8 cellular contexts compared by ENCODE assay signal in genomic region chr21:32278518-32279376, GRCh38. TPM values are rescaled to one million over a fixed set of nuclear protein-coding genes. Genes with fewer than 3 reads are reported as not detected.
A peak's percentile ranks its signal among the peaks of the same experiment; 100 is the strongest.
DNase-seq lines count a peak whose midpoint lies in the region; ATAC-seq and TF ChIP-seq lines count a peak whose summit lies in the region.

A gene with protein sequence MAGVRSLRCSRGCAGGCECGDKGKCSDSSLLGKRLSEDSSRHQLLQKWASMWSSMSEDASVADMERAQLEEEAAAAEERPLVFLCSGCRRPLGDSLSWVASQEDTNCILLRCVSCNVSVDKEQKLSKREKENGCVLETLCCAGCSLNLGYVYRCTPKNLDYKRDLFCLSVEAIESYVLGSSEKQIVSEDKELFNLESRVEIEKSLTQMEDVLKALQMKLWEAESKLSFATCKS (minus strand): TSS chr21:32279049. CDS start chr21:32279014, 35 bp downstream.

- CTCF ChIA-PET in PC-3 (lab: Charles Lee), result no interaction called here

- no peaks in the 10 kb centered on the region for H4K20me1 ChIP-seq in PC-3 (ENCODE audit: low read length)

- BruUV-seq in PC-3 (replicated peaks; lab: Mats Ljungman, UMichigan), result no TSS peak

- TF ChIP-seq CTCF in PC-3 (conservative IDR thresholded peaks at IDR 0.05; ENCODE audit: low read depth, low read length) (no peak), epithelial cell of proximal tubule (conservative IDR thresholded peaks at IDR 0.05; ENCODE audit: low read depth, low read length) (no peak)

- no peaks in the 10 kb centered on the region for H3K27me3 ChIP-seq in PC-3 (ENCODE audit: low read length)
- no peaks in the 10 kb centered on the region for H3K27me3 ChIP-seq in mucosa of rectum (ENCODE audit: control insufficient read depth in 2 of 2, insufficient read depth in 2 of 2, low read length in 2 of 2)

- H2AFZ ChIP-seq in PC-3 (ENCODE audit: low read length), result peak within 1 kb of the TSS; percentile 95

- intact Hi-C loops in PC-3 (cut with micrococcal nuclease), result no loop called here

- TF ChIP-seq EP300 in Ishikawa (IDR thresholded peaks at IDR 0.05; ENCODE audit: borderline replicate concordance), result peak; percentile 36; the same call in 1 of the 2 replicates

- peak; percentile 87 for DNase-seq in DMS114 treated with DMSO at 0.1 percent for 48 hours (lab: John Stamatoyannopoulos, UW; ENCODE audit: unreplicated experiment)
- DNase-seq in PC-3, result peak; percentile 98
- DNase-seq in activated T-cell treated with anti-CD3 and anti-CD28 coated beads for 48 hours (ENCODE audit: low read depth), result peak; percentile 99
- peak; percentile 92 for DNase-seq in epithelial cell of proximal tubule (ENCODE audit: low read depth)
- peak; percentile 99 for DNase-seq in stimulated activated CD8-positive, alpha-beta memory T cell treated with anti-CD3 and anti-CD28 coated beads, Interleukin-4, amount 100 ng/mL, for 48 hours

- peaks cover 33% of the 10 kb centered on the region for H3K79me2 ChIP-seq in PC-3 (ENCODE audit: low read length)

- no peak for TF ChIP-seq RAD21 in Ishikawa (IDR thresholded peaks at IDR 0.05; ENCODE audit: low read depth)

- H3K9me2 ChIP-seq in PC-3 (replicated peaks; ENCODE audit: low read length), result no peaks in the 10 kb centered on the region

- ATAC-seq in GM21576 (IDR thresholded peaks at IDR 0.05; ENCODE audit: unreplicated experiment) (peak; percentile 92), PC-3 (peak; percentile 92)

- H3K9ac ChIP-seq in PC-3 (ENCODE audit: low read length), result peak within 1 kb of the TSS; percentile 86
- H3K9ac ChIP-seq in mucosa of rectum (ENCODE audit: low read depth in 1 of 2, low read length in 2 of 2), result peak within 1 kb of the TSS; percentile 80 to 85

- H3K4me3 ChIP-seq in PC-3 (ENCODE audit: low read length) (peak within 1 kb of the TSS; percentile 92), epithelial cell of proximal tubule (ENCODE audit: low read depth, low read length) (peak within 1 kb of the TSS; percentile 71), mucosa of rectum (ENCODE audit: low read length in 2 of 2) (peak within 1 kb of the TSS; percentile 96)

- no peaks in the 10 kb centered on the region for H3K9me3 ChIP-seq in PC-3 (ENCODE audit: low read length)
- H3K9me3 ChIP-seq in mucosa of rectum (ENCODE audit: control insufficient read depth in 2 of 2, low read length in 2 of 2), result no peaks in the 10 kb centered on the region

- no peaks in the 10 kb centered on the region; the same call in 1 of the 2 replicates for H3K36me3 ChIP-seq in PC-3 (ENCODE audit: low read depth, low read length)
- peaks cover 0 to 2% of the 10 kb centered on the region in 2 donors for H3K36me3 ChIP-seq in mucosa of rectum (ENCODE audit: control insufficient read depth in 2 of 2, insufficient read depth in 2 of 2, low read length in 2 of 2)

- H3K27ac ChIP-seq in PC-3 (ENCODE audit: low read length) (peak within 1 kb of the TSS; percentile 23), mucosa of rectum (ENCODE audit: low read depth in 2 of 2, low read length in 2 of 2) (peak within 1 kb of the TSS; percentile 39 to 61)

- H3K4me2 ChIP-seq in PC-3 (ENCODE audit: low read length), result peak within 1 kb of the TSS; percentile 85

- POLR2A ChIA-PET in PC-3 (lab: Charles Lee; ENCODE audit: unreplicated experiment), result interaction anchor here (0.6 to 0.7 kb wide), 2 partner anchors 1046 to 1655 kb away, joined by 17 to 22 read pairs; partner anchors contain the start of gene IFNAR1

- H3F3A ChIP-seq in PC-3 (ENCODE audit: low read length, unreplicated experiment), result no peaks in the 10 kb centered on the region

- H3K4me1 ChIP-seq in PC-3 (ENCODE audit: insufficient read depth, low read length) (peaks cover 14% of the 10 kb centered on the region), mucosa of rectum (ENCODE audit: control insufficient read depth in 2 of 2, insufficient read depth in 2 of 2, low read length in 2 of 2) (peaks cover 11 to 12% of the 10 kb centered on the region in 2 donors)

TF ChIP-seq in Ishikawa, 13 proteins besides CTCF, POLR2A, EP300 and RAD21:
- TF ChIP-seq TEAD4 (IDR thresholded peaks at IDR 0.05) (no peak; the same call in 1 of the 2 replicates), ZBTB7A (IDR thresholded peaks at IDR 0.05; ENCODE audit: low read depth) (peak; percentile 85), TAF1 (IDR thresholded peaks at IDR 0.05; ENCODE audit: low read depth) (peak; percentile 91), CEBPB (IDR thresholded peaks at IDR 0.05) (peak; percentile 8; the same call in 1 of the 2 replicates), FOXM1 (IDR thresholded peaks at IDR 0.05; ENCODE audit: borderline replicate concordance, low read depth) (0 out of 2 replicates have a peak, but pooled peaks have one; percentile 25), YY1 (IDR thresholded peaks at IDR 0.05; ENCODE audit: low read depth) (peak; percentile 91), EGR1 (IDR thresholded peaks at IDR 0.05) (peak; percentile 80), TCF12 (IDR thresholded peaks at IDR 0.05; ENCODE audit: low read depth) (0 out of 2 replicates have a peak, but pooled peaks have one; percentile 51), NFIC (IDR thresholded peaks at IDR 0.05) (no peak)
- TF ChIP-seq, protein P1, sequence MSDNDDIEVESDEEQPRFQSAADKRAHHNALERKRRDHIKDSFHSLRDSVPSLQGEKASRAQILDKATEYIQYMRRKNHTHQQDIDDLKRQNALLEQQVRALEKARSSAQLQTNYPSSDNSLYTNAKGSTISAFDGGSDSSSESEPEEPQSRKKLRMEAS (IDR thresholded peaks at IDR 0.05), result peak; percentile 74

RNA-seq across cellular contexts. Expression of the gene that starts here (rescaled TPM):
- total RNA-seq in PC-3 (2014; rRNA removed) (42.0 and 54.5 TPM in 2 replicates), epithelial cell of proximal tubule (31.4 and 32.5 TPM in 2 replicates)

Comparison
In these comparisons a context has a peak if more than half of its experiments do, and no peak if none do; other contexts are left out.
1. Peak in every context shown above with its lines: DNase-seq, ATAC-seq, H3K4me3 ChIP-seq and H3K27ac ChIP-seq.